In the genomic region with DNA sequence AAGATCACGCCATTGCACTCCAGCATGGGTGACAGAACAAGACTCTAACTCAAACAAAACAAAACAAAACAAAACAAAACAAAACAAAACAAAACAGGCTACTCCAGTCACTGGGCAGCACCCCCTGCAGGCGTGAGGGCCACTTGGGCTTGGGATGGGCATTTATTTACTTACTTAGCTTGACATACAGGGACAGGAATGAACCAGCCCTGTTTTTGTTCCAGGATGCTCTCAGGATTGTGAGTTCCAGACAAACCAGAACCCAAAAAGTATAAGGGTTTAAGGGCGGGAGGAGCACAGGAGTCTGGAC, we compare ENCODE assay signal across 23 cellular contexts. TPM values are rescaled to one million over a fixed set of nuclear protein-coding genes. Genes with fewer than 3 reads are reported as not detected.
DNase-seq lines count a peak whose midpoint lies in the region; ATAC-seq, FAIRE-seq and TF ChIP-seq lines count a peak whose summit lies in the region.
"Had no signal": no experiment of that assay in that cellular context is flagged by ENCODE, and none has a peak within 500 bp of the region (broad histone marks: within the 10 kb centered on the region; RNA-seq: fewer than 3 reads in every experiment).

No MANE protein-coding gene starts in this region.

- H3K27ac ChIP-seq in KMS-11, result no peak overlapping the region
- no peak overlapping the region for H3K27ac ChIP-seq in neural progenitor cell
- H3K27ac ChIP-seq: heart left ventricle, SJSA1, skin epidermis, tibial artery had no signal

- no peaks in the 10 kb centered on the region for H4K20me1 ChIP-seq in KMS-11 (ENCODE audit: insufficient read depth)
- peaks cover 9% of the 10 kb centered on the region for H4K20me1 ChIP-seq in neural progenitor cell (ENCODE audit: low read depth)

- no peaks in the 10 kb centered on the region for H3K36me3 ChIP-seq in KMS-11 (ENCODE audit: insufficient read depth)
- H3K36me3 ChIP-seq in bronchial epithelial cell (ENCODE audit: control insufficient read depth, insufficient read depth, low read length), result no peaks in the 10 kb centered on the region
- H3K36me3 ChIP-seq in neural progenitor cell, result no peaks in the 10 kb centered on the region
- H3K36me3 ChIP-seq: heart left ventricle, tibial artery had no signal

- 0 out of 2 replicates have a peak, but pooled peaks have one; percentile 27 for TF ChIP-seq CTCF in KMS-11 (conservative IDR thresholded peaks at IDR 0.05; ENCODE audit: low read depth, low read length)
- peak; percentile 23 for TF ChIP-seq CTCF in bronchial epithelial cell (IDR thresholded peaks at IDR 0.05; ENCODE audit: insufficient read depth, low read length, severe bottlenecking)
- TF ChIP-seq CTCF in neural progenitor cell (IDR thresholded peaks at IDR 0.05), result peak; percentile 23

- H3K4me3 ChIP-seq in KMS-11 (IDR thresholded peaks at IDR 0.05; ENCODE audit: insufficient read depth, low read depth, low read length), result no peak overlapping the region
- H3K4me3 ChIP-seq in bronchial epithelial cell (ENCODE audit: low read depth, low read length), result no peak overlapping the region
- no peak overlapping the region for H3K4me3 ChIP-seq in neural progenitor cell
- H3K4me3 ChIP-seq: heart left ventricle, SJSA1, skin epidermis, tibial artery had no signal

- no peaks in the 10 kb centered on the region for H3K9me3 Mint-ChIP-seq in neural progenitor cell
- H3K9me3 Mint-ChIP-seq: CD8-positive, alpha-beta T cell; nephron had no signal

- peaks cover 17% of the 10 kb centered on the region for H3K4me1 Mint-ChIP-seq in neural progenitor cell

- H3K27ac Mint-ChIP-seq in neural progenitor cell, result peak overlapping the region; percentile 60
- H3K27ac Mint-ChIP-seq: CD8-positive, alpha-beta T cell; nephron had no signal

- peaks cover 14% of the 10 kb centered on the region for H3K4me1 ChIP-seq in KMS-11 (ENCODE audit: low read depth, poor library complexity, severe bottlenecking)
- peaks cover 8% of the 10 kb centered on the region for H3K4me1 ChIP-seq in neural progenitor cell

- H3K27me3 Mint-ChIP-seq in neural progenitor cell (ENCODE audit: insufficient read depth, low read depth), result peaks cover 3% of the 10 kb centered on the region

- H3K9ac ChIP-seq in KMS-11 (no peak overlapping the region), neural progenitor cell (no peak overlapping the region)

- no peaks in the 10 kb centered on the region for H3K9me3 ChIP-seq in neural progenitor cell (ENCODE audit: low read depth)
- H3K9me3 ChIP-seq: heart left ventricle, SJSA1, tibial artery had no signal

- H3F3A ChIP-seq in neural progenitor cell (ENCODE audit: low read depth), result peaks cover 14% of the 10 kb centered on the region

- 0 out of 2 replicates have a peak, but pooled peaks cover 7% of the 10 kb centered on the region for H3K79me2 ChIP-seq in KMS-11 (ENCODE audit: insufficient read depth, low read depth)
- peaks cover 9% of the 10 kb centered on the region for H3K79me2 ChIP-seq in neural progenitor cell (ENCODE audit: low read depth)

- H2AFZ ChIP-seq in KMS-11 (ENCODE audit: low read depth), result no peak overlapping the region
- no peak overlapping the region for H2AFZ ChIP-seq in neural progenitor cell (replicated peaks)

- no peak for FAIRE-seq in bronchial epithelial cell (lab: Jason Lieb, UNC)

- H3K4me2 ChIP-seq in KMS-11 (no peak overlapping the region), neural progenitor cell (no peak overlapping the region)

- H3K36me3 Mint-ChIP-seq in neural progenitor cell, result no peaks in the 10 kb centered on the region

- H3K27me3 ChIP-seq in KMS-11 (ENCODE audit: insufficient read depth, low read depth) (no peaks in the 10 kb centered on the region), bronchial epithelial cell (ENCODE audit: control insufficient read depth, insufficient read depth, low read length) (no peaks in the 10 kb centered on the region), neural progenitor cell (no peaks in the 10 kb centered on the region)
- H3K27me3 ChIP-seq: heart left ventricle, SJSA1, tibial artery had no signal

- DNase-seq in ELF-1 (ENCODE audit: low read depth, low spot score) (peak; percentile 13), bronchial epithelial cell (ENCODE audit: low read depth) (no peak), neural progenitor cell (ENCODE audit: low spot score) (no peak), NCI-H1436 (lab: John Stamatoyannopoulos, UW) (no peak), hypothalamus (lab: John Stamatoyannopoulos, UW) (no peak)
- DNase-seq: activated CD4-positive, alpha-beta T cell treated with anti-CD3 and anti-CD28 coated beads, Interleukin-2, amount 50 U/mL, for 4 hours; caudate nucleus; CD8-positive, alpha-beta T cell; DMS79 treated with DMSO at 0.1 percent for 48 hours; heart left ventricle; IMR-90; left ventricle myocardium superior; MM.1S; NCI-H1694; NCI-H2171 treated with DMSO at 0.1 percent for 48 hours; stimulated activated naive CD4-positive, alpha-beta T cell treated with Interleukin-2 at 50 U/mL for 16 hours; tibial artery had no signal

- no peak overlapping the region for H3K4me3 Mint-ChIP-seq in neural progenitor cell
- H3K4me3 Mint-ChIP-seq: CD8-positive, alpha-beta T cell; nephron had no signal

- no peak for ATAC-seq in esophagus mucosa
- ATAC-seq in HG03442 (IDR thresholded peaks at IDR 0.05; ENCODE audit: unreplicated experiment), result no peak
- ATAC-seq: CD8-positive, alpha-beta T cell; heart left ventricle; left ventricle myocardium superior had no signal

RNA-seq across cellular contexts. Expression of a gene that starts 4.0 kb away (rescaled TPM):
- total RNA-seq in bronchial epithelial cell, result 18.4 and 29.6 TPM in 2 replicates
- total RNA-seq in neural progenitor cell (ENCODE audit: low replicate concordance), result 35.3 and 38.1 TPM in 2 replicates
- 23.3 TPM for total RNA-seq in esophagus mucosa
